8 cellular contexts compared by ENCODE assay signal in the genomic region with DNA sequence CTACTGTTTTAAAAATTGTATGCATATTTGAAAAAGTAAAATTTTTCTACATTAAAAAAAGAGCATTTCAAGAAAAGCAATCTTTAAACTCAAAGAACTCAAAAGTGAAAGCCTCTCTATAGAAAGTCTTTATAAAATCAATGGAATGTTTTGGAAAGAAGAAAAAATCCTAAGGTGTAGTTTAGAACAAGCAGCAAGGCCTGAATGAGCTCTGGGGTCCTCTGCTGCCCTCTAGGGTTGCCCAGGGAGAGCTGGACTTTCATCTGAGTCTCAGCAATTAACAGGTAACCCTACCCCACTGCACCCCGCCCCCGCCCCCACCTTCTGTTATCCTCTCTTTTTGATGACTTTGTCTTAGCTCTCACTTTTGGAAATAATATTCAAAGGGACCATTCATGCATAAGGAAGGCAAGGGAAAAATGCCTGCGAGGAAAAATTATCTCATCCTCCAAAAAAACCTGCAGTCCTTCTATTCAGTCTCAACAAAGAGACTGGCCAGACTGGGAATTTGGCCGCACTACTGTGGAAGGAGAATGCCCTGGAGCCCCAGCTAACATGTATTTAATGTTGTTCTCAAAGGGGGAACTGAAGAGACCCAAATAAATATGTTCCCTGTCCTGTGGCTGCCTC. TPM values are rescaled to one million over a fixed set of nuclear protein-coding genes. Genes with fewer than 3 reads are reported as not detected.
DNase-seq lines count a peak whose midpoint lies in the region; ATAC-seq and TF ChIP-seq lines count a peak whose summit lies in the region.

No MANE protein-coding gene starts in this region.

- TF ChIP-seq CTCF in NB4 (IDR thresholded peaks at IDR 0.05; ENCODE audit: low read depth, low read length) (peak; percentile 85), omental fat pad (IDR thresholded peaks at IDR 0.05) (no peak)

- no peak overlapping the region for H3K4me3 ChIP-seq in NB4 (ENCODE audit: low read depth, low read length)

- no peak for TF ChIP-seq POLR2A in NB4 (IDR thresholded peaks at IDR 0.05; ENCODE audit: extremely low read depth, insufficient read length)

- DNase-seq in A172 (ENCODE audit: low spot score) (peak; percentile 58), EL (peak; percentile 52), NB4 (ENCODE audit: low read depth) (peak; percentile 67), fibroblast of the conjunctiva (ENCODE audit: low read depth) (peak; percentile 31), omental fat pad (ENCODE audit: low spot score) (no peak)
- peak; percentile 16 to 19 for DNase-seq in activated CD4-positive, alpha-beta T cell treated with anti-CD3 and anti-CD28 coated beads for 4 hours

- ATAC-seq in omental fat pad (ENCODE audit: low FRiP score): peak; percentile 81
- ATAC-seq in HG03432 (IDR thresholded peaks at IDR 0.05; ENCODE audit: unreplicated experiment): no peak
- no peak for ATAC-seq in HG03045 (IDR thresholded peaks at IDR 0.05; ENCODE audit: unreplicated experiment)

RNA-seq across cellular contexts. Expression of gene SLC25A30, which starts 24.1 kb away (rescaled TPM):
- total RNA-seq in A172 (2014; rRNA removed; shearing (Covaris generic)): 3.1 and 5.0 TPM in 2 replicates
- 10 to 100 TPM; 10.1 to 21.9 (median 11.9) TPM for total RNA-seq in omental fat pad

RNA-seq across cellular contexts. Expression of gene TPT1, which starts 53.1 kb away (rescaled TPM):
- total RNA-seq in A172 (2014; rRNA removed; shearing (Covaris generic)): 1,498 and 1,612 TPM in 2 replicates
- total RNA-seq in omental fat pad: 1,000 to 10,000 TPM; 3,407 to 5,053 (median 4,011) TPM
